Comparison of ENCODE assay signal across 8 cellular contexts in genomic region chr1:40709100-40709801, GRCh38. TPM values are rescaled to one million over a fixed set of nuclear protein-coding genes. Genes with fewer than 3 reads are reported as not detected.
DNase-seq lines count a peak whose midpoint lies in the region; ATAC-seq and TF ChIP-seq lines count a peak whose summit lies in the region.

No MANE protein-coding gene starts in this region.

- ATAC-seq in HG03060 (IDR thresholded peaks at IDR 0.05; ENCODE audit: low read depth, unreplicated experiment) (peak; percentile 73), WTC11 (peak; percentile 95)

- H3K4me1 Mint-ChIP-seq in WTC11 (peaks cover 53% of the 10 kb centered on the region), immature natural killer cell (peaks cover 59 to 67% of the 10 kb centered on the region in 2 donors)

- TF ChIP-seq CTCF in WTC11 (IDR thresholded peaks at IDR 0.05): no peak

- H3K9me3 Mint-ChIP-seq in WTC11 (no peaks in the 10 kb centered on the region), immature natural killer cell (no peaks in the 10 kb centered on the region)

- POLR2A ChIA-PET in WTC11 (lab: Charles Lee): interaction anchor here (1.8 to 3.9 kb wide), 2 partner anchors 10 to 18 kb away, joined by 4 to 39 read pairs; partner anchors contain the start of gene NFYC

- H3K27me3 Mint-ChIP-seq in WTC11 (ENCODE audit: low read depth) (no peaks in the 10 kb centered on the region), immature natural killer cell (ENCODE audit: low read depth in 3 of 3) (peaks cover 0 to 3% (median 0%) of the 10 kb centered on the region in 3 donors)

- H3K4me3 Mint-ChIP-seq in WTC11: peak overlapping the region; percentile 94
- peak overlapping the region; percentile 88 to 100 (median 98) for H3K4me3 Mint-ChIP-seq in immature natural killer cell

- peak in 2 of 3 experiments; percentile 4 to 15 for DNase-seq in NCI-H1417 (lab: John Stamatoyannopoulos, UW)
- no peak for DNase-seq in NCI-H1417 treated with DMSO at 0.1 percent for 48 hours (lab: John Stamatoyannopoulos, UW)
- DNase-seq in NCI-H2171 (lab: John Stamatoyannopoulos, UW): peak; percentile 86
- peak; percentile 71 for DNase-seq in WTC11 (ENCODE audit: low spot score)
- peak; percentile 86 for DNase-seq in central memory CD4-positive, alpha-beta T cell
- peak; percentile 84 to 87 (median 86) for DNase-seq in immature natural killer cell
- DNase-seq in smooth muscle cell of the brain vasculature (ENCODE audit: low read depth, low spot score): peak; percentile 91

- peaks cover 9% of the 10 kb centered on the region for H3K36me3 Mint-ChIP-seq in WTC11
- peaks cover 0 to 2% (median 0%) of the 10 kb centered on the region in 3 donors for H3K36me3 Mint-ChIP-seq in immature natural killer cell

- CTCF ChIA-PET in WTC11 (lab: Charles Lee): interaction anchor here (1.1 to 3.1 kb wide), 2 partner anchors 13 to 40 kb away, joined by 4 to 11 read pairs; no protein-coding TSS in a partner anchor

- H3K27ac Mint-ChIP-seq in WTC11: peak overlapping the region; percentile 99
- peak overlapping the region; percentile 92 to 99 (median 97) for H3K27ac Mint-ChIP-seq in immature natural killer cell

TF ChIP-seq in WTC11, 78 proteins besides CTCF, POLR2A, EP300 and RAD21:
- TF ChIP-seq NFYB (CRISPR knock-in tag; conservative IDR thresholded peaks at IDR 0.05; ENCODE audit: low read depth) (peak; percentile 99), SP1 (CRISPR knock-in tag; conservative IDR thresholded peaks at IDR 0.05) (peak; percentile 64), TEAD1 (CRISPR knock-in tag; IDR thresholded peaks at IDR 0.05) (peak; percentile 59; the same call in 1 of the 2 replicates), FOXK1 (CRISPR knock-in tag; IDR thresholded peaks at IDR 0.05) (peak; percentile 87; the same call in 1 of the 2 replicates), MYBL2 (CRISPR knock-in tag; IDR thresholded peaks at IDR 0.05) (0 out of 2 replicates have a peak, but pooled peaks have one; percentile 85), ZNF219 (CRISPR knock-in tag; IDR thresholded peaks at IDR 0.05; ENCODE audit: borderline replicate concordance) (no peak), MXD4 (CRISPR knock-in tag; IDR thresholded peaks at IDR 0.05; ENCODE audit: borderline replicate concordance) (no peak)

RNA-seq across cellular contexts. Expression of gene NFYC, which starts 17.7 kb away (rescaled TPM):
- total RNA-seq in WTC11 (2021): 46.5 to 47.5 TPM (median 47.4 TPM) in 3 replicates
- polyA plus RNA-seq in immature natural killer cell: 10 to 100 TPM; 33.8 to 66.0 (median 53.4) TPM

RNA-seq across cellular contexts. Expression of gene RIMS3, which starts 43.8 kb away (rescaled TPM):
- 19.8 to 19.9 TPM (median 19.8 TPM) in 3 replicates for total RNA-seq in WTC11 (2021)
- 1 to 10 TPM in 2 of 3 donors, under 1 TPM in 1; 0.31 to 1.7 (median 1.3) TPM for polyA plus RNA-seq in immature natural killer cell
